ENCODE assay signal across 1 cellular context in genomic region chr11:27401760-27402316, GRCh38.
A peak's percentile ranks its signal among the peaks of the same experiment; 100 is the strongest.
TF ChIP-seq lines count a peak whose summit lies in the region.

No MANE protein-coding gene starts in this region.

TF ChIP-seq in HepG2, 621 proteins besides CTCF, POLR2A, EP300 and RAD21 (continued from another document):
- peak; percentile 73 for TF ChIP-seq ZNF644 (CRISPR knock-in tag; IDR thresholded peaks at IDR 0.05; ENCODE audit: low read depth)
- TF ChIP-seq ZBTB7B (CRISPR knock-in tag; IDR thresholded peaks at IDR 0.05) = peak; percentile 94
- TF ChIP-seq CENPBD1 (CRISPR knock-in tag; IDR thresholded peaks at IDR 0.05; ENCODE audit: borderline replicate concordance, low read depth) = no peak
- TF ChIP-seq ZNF609 (CRISPR knock-in tag; IDR thresholded peaks at IDR 0.05; ENCODE audit: borderline replicate concordance) = peak; percentile 87
- TF ChIP-seq JUNB (CRISPR knock-in tag; IDR thresholded peaks at IDR 0.05; ENCODE audit: borderline replicate concordance) = peak; percentile 95
- TF ChIP-seq ZBTB21 (CRISPR knock-in tag; IDR thresholded peaks at IDR 0.05) = no peak
- TF ChIP-seq ZNF512B (CRISPR knock-in tag; IDR thresholded peaks at IDR 0.05; ENCODE audit: borderline replicate concordance) = 0 out of 2 replicates have a peak, but pooled peaks have one; percentile 40
- peak; percentile 92 for TF ChIP-seq PITX1 (CRISPR knock-in tag; IDR thresholded peaks at IDR 0.05)
- peak; percentile 93 for TF ChIP-seq NCOA2 (CRISPR knock-in tag; IDR thresholded peaks at IDR 0.05)
- TF ChIP-seq MEF2D (CRISPR knock-in tag; IDR thresholded peaks at IDR 0.05) = peak; percentile 81
- TF ChIP-seq ZNF780A (CRISPR knock-in tag; IDR thresholded peaks at IDR 0.05) = no peak
- 0 out of 2 replicates have a peak, but pooled peaks have one; percentile 42 for TF ChIP-seq KDM1A (CRISPR knock-in tag; IDR thresholded peaks at IDR 0.05)
- peak; percentile 99 for TF ChIP-seq MIXL1 (CRISPR knock-in tag; IDR thresholded peaks at IDR 0.05)
- TF ChIP-seq MTF1 (CRISPR knock-in tag; IDR thresholded peaks at IDR 0.05) = no peak
- TF ChIP-seq CSRNP1 (CRISPR knock-in tag; IDR thresholded peaks at IDR 0.05) = no peak
- peak; percentile 65; the same call in 1 of the 2 replicates for TF ChIP-seq GATA4 (IDR thresholded peaks at IDR 0.05; ENCODE audit: borderline replicate concordance, low read depth)
- TF ChIP-seq ZKSCAN8 (CRISPR knock-in tag; IDR thresholded peaks at IDR 0.05; ENCODE audit: borderline replicate concordance) = 0 out of 2 replicates have a peak, but pooled peaks have one; percentile 35
- TF ChIP-seq TBX3 (IDR thresholded peaks at IDR 0.05; ENCODE audit: borderline replicate concordance) = peak; percentile 90
- TF ChIP-seq TFE3 (CRISPR knock-in tag; IDR thresholded peaks at IDR 0.05) = peak; percentile 89
- TF ChIP-seq SMAD3 (CRISPR knock-in tag; IDR thresholded peaks at IDR 0.05) = 0 out of 2 replicates have a peak, but pooled peaks have one; percentile 25
- peak; percentile 31; the same call in 1 of the 2 replicates for TF ChIP-seq PRDM10 (CRISPR knock-in tag; IDR thresholded peaks at IDR 0.05; ENCODE audit: low read depth)
